ENCODE assay signal across 8 cellular contexts in genomic region chr9:130837002-130837511, GRCh38. TPM values are rescaled to one million over a fixed set of nuclear protein-coding genes. Genes with fewer than 3 reads are reported as not detected.
DNase-seq lines count a peak whose midpoint lies in the region; ATAC-seq and TF ChIP-seq lines count a peak whose summit lies in the region.

No MANE protein-coding gene starts in this region.

- H3K36me3 ChIP-seq in MG63 (peaks cover 28% of the 10 kb centered on the region), endocrine pancreas (ENCODE audit: control insufficient read depth, insufficient read depth, low read length) (no peaks in the 10 kb centered on the region)

- H3K4me3 Mint-ChIP-seq in natural killer cell treated with Interleukin-12 subunit alpha and Interleukin-12 subunit beta and Interleukin-15 and Interleukin-18, amount 100 ng/mL, for 72 hours = peak overlapping the region; percentile 79

- peak overlapping the region; percentile 57 for H3K9ac ChIP-seq in endocrine pancreas (ENCODE audit: control insufficient read depth, insufficient read depth, low read length)

- H3K9me3 Mint-ChIP-seq in natural killer cell treated with Interleukin-12 subunit alpha and Interleukin-12 subunit beta and Interleukin-15 and Interleukin-18, amount 100 ng/mL, for 72 hours = no peaks in the 10 kb centered on the region

- DNase-seq in AG20443 (ENCODE audit: low spot score) = peak; percentile 53
- DNase-seq in MG63 = no peak
- DNase-seq in natural killer cell treated with Interleukin-12 subunit alpha and Interleukin-12 subunit beta and Interleukin-15 and Interleukin-18, amount 100 ng/mL, for 72 hours (ENCODE audit: low spot score) = no peak
- DNase-seq in NCI-H1417 (lab: John Stamatoyannopoulos, UW) = no peak
- DNase-seq in ureter (ENCODE audit: low spot score) = no peak
- DNase-seq in NCI-H774 (lab: John Stamatoyannopoulos, UW) = no peak

- H3K27ac Mint-ChIP-seq in natural killer cell treated with Interleukin-12 subunit alpha and Interleukin-12 subunit beta and Interleukin-15 and Interleukin-18, amount 100 ng/mL, for 72 hours = no peak overlapping the region

- H3K4me1 Mint-ChIP-seq in natural killer cell treated with Interleukin-12 subunit alpha and Interleukin-12 subunit beta and Interleukin-15 and Interleukin-18, amount 100 ng/mL, for 72 hours (ENCODE audit: low read depth in 2 of 2) = peaks cover 30 to 47% of the 10 kb centered on the region in 2 donors

- peak overlapping the region; percentile 75 for H3K4me3 ChIP-seq in MG63
- H3K4me3 ChIP-seq in endocrine pancreas (ENCODE audit: control insufficient read depth, insufficient read depth, low read length) = peak overlapping the region; percentile 27

- no peaks in the 10 kb centered on the region for H3K36me3 Mint-ChIP-seq in natural killer cell treated with Interleukin-12 subunit alpha and Interleukin-12 subunit beta and Interleukin-15 and Interleukin-18, amount 100 ng/mL, for 72 hours

- no peak for ATAC-seq in natural killer cell treated with Interleukin-12 subunit alpha and Interleukin-12 subunit beta and Interleukin-15 and Interleukin-18, amount 100 ng/mL, for 72 hours
- no peak for ATAC-seq in GM18505 (IDR thresholded peaks at IDR 0.05; ENCODE audit: unreplicated experiment)

- H3K27me3 Mint-ChIP-seq in natural killer cell treated with Interleukin-12 subunit alpha and Interleukin-12 subunit beta and Interleukin-15 and Interleukin-18, amount 100 ng/mL, for 72 hours = peaks cover 0 to 3% of the 10 kb centered on the region in 2 donors

- H3K9me3 ChIP-seq in MG63 (no peaks in the 10 kb centered on the region), endocrine pancreas (ENCODE audit: control insufficient read depth, low read length) (no peaks in the 10 kb centered on the region)

- H3K4me1 ChIP-seq in endocrine pancreas (ENCODE audit: control insufficient read depth, insufficient read depth, low read length) = peaks cover 10% of the 10 kb centered on the region

- H3K27me3 ChIP-seq in MG63 = no peaks in the 10 kb centered on the region
- no peaks in the 10 kb centered on the region for H3K27me3 ChIP-seq in endocrine pancreas (ENCODE audit: control insufficient read depth, insufficient read depth, low read length)

- TF ChIP-seq POLR2A in GM18505 (IDR thresholded peaks at IDR 0.05; ENCODE audit: borderline replicate concordance, extremely low read depth, insufficient read depth, insufficient read length) = no peak

RNA-seq across cellular contexts. Expression of gene ABL1, which starts 2.0 kb away (rescaled TPM):
- 24.2 and 24.7 TPM in 2 replicates for total RNA-seq in MG63 (2014; rRNA removed; shearing (Covaris generic); ENCODE audit: low replicate concordance)
- 10 to 100 TPM; 28.1 to 45.2 TPM for total RNA-seq in natural killer cell treated with Interleukin-12 subunit alpha and Interleukin-12 subunit beta and Interleukin-15 and Interleukin-18, amount 100 ng/mL, for 72 hours
- total RNA-seq in ureter = 72.6 TPM

RNA-seq across cellular contexts. Expression of gene QRFP, which starts 59.6 kb away (rescaled TPM):
- not detected in 2 replicates for total RNA-seq in MG63 (2014; rRNA removed; shearing (Covaris generic); ENCODE audit: low replicate concordance)
- total RNA-seq in natural killer cell treated with Interleukin-12 subunit alpha and Interleukin-12 subunit beta and Interleukin-15 and Interleukin-18, amount 100 ng/mL, for 72 hours = not detected
- not detected for total RNA-seq in ureter
